In genomic region chr3:53226841-53227407, GRCh38 we compare ENCODE assay signal across 1 cellular context.
TF ChIP-seq lines count a peak whose summit lies in the region.

No MANE protein-coding gene starts in this region.

TF ChIP-seq in GM12878, 131 proteins besides CTCF, POLR2A, EP300 and RAD21:
- TF ChIP-seq NR2C1 (IDR thresholded peaks at IDR 0.05) (no peak), BRCA1 (IDR thresholded peaks at IDR 0.05; ENCODE audit: low read depth, low read length) (no peak), BACH1 (IDR thresholded peaks at IDR 0.05; ENCODE audit: borderline replicate concordance) (no peak), TARDBP (IDR thresholded peaks at IDR 0.05; ENCODE audit: borderline replicate concordance) (no peak)
